Comparison of ENCODE assay signal across 7 cellular contexts in the genomic region with DNA sequence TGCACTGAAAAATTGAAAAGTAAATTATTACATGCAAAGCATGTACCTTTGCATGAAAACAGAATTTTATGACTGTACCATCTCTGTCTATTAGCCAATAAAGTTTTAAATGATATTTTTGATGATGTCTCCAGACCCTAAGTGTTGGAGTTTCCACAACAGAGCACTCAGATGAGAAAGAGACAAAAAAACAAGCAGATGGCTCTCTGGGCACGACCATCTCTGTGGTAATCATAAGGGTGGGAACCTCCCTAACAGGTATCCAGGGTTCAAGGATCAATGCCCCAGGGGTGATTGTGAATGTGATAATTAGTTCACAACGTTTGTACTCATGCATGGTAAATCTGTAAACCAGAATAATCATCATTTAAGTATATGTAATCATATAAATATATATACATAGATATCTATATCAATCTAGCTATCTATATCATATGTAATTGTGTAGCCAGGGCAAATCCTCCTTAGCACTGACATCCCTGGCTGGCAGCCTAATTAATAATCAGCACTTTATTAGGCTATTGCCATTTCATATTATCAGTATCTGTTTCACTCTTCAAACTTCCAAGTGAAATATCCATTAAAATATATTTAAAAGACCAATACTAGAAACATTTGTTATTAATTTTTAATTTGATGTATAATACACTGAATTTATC. TPM values are rescaled to one million over a fixed set of nuclear protein-coding genes. Genes with fewer than 3 reads are reported as not detected.
"Had no signal": no experiment of that assay in that cellular context is flagged by ENCODE, and none has a peak within 500 bp of the region (broad histone marks: within the 10 kb centered on the region; RNA-seq: fewer than 3 reads in every experiment).

No MANE protein-coding gene starts in this region.

- H3K27ac Mint-ChIP-seq: IgD-negative memory B cell had no signal

- DNase-seq: GOT3, H9, HCEC 1CT, KBM-7 had no signal

- ATAC-seq: HepG2 had no signal

- H3K4me1 Mint-ChIP-seq: IgD-negative memory B cell had no signal

- H3K36me3 Mint-ChIP-seq: IgD-negative memory B cell had no signal

- H3K4me3 Mint-ChIP-seq: H9, IgD-negative memory B cell had no signal

- H3K9me3 Mint-ChIP-seq: H9 had no signal

RNA-seq across cellular contexts. Expression of a gene that starts 41.2 kb away (rescaled TPM):
- total RNA-seq: HepG2, HT-29 had no signal
- polyA plus RNA-seq: HepG2, IgD-negative memory B cell had no signal
